ENCODE assay signal across 1 cellular context in the genomic region with DNA sequence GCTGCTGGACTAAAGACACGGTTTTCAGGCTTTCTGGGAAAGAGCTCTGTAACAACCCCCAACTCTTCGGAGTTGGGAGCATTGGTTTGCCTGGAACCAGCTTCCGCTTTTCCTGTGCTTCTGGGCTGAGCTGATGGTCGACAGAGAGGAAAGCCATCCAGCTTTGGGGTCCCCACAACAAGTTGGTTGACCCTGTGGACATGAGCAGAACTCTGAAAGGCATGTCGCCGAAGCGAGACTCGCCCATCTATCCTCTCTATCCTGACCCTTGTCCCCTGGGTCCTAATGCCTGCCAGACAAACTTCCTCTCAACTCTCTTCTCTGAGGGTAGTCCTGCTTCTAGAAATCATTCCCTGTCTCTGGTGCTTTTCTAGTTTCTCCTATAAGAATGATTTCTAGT.
TF ChIP-seq lines count a peak whose summit lies in the region.

No MANE protein-coding gene starts in this region.

TF ChIP-seq in GM23338, 12 proteins besides CTCF, POLR2A, EP300 and RAD21 (continued from another document):
- TF ChIP-seq, protein P1, sequence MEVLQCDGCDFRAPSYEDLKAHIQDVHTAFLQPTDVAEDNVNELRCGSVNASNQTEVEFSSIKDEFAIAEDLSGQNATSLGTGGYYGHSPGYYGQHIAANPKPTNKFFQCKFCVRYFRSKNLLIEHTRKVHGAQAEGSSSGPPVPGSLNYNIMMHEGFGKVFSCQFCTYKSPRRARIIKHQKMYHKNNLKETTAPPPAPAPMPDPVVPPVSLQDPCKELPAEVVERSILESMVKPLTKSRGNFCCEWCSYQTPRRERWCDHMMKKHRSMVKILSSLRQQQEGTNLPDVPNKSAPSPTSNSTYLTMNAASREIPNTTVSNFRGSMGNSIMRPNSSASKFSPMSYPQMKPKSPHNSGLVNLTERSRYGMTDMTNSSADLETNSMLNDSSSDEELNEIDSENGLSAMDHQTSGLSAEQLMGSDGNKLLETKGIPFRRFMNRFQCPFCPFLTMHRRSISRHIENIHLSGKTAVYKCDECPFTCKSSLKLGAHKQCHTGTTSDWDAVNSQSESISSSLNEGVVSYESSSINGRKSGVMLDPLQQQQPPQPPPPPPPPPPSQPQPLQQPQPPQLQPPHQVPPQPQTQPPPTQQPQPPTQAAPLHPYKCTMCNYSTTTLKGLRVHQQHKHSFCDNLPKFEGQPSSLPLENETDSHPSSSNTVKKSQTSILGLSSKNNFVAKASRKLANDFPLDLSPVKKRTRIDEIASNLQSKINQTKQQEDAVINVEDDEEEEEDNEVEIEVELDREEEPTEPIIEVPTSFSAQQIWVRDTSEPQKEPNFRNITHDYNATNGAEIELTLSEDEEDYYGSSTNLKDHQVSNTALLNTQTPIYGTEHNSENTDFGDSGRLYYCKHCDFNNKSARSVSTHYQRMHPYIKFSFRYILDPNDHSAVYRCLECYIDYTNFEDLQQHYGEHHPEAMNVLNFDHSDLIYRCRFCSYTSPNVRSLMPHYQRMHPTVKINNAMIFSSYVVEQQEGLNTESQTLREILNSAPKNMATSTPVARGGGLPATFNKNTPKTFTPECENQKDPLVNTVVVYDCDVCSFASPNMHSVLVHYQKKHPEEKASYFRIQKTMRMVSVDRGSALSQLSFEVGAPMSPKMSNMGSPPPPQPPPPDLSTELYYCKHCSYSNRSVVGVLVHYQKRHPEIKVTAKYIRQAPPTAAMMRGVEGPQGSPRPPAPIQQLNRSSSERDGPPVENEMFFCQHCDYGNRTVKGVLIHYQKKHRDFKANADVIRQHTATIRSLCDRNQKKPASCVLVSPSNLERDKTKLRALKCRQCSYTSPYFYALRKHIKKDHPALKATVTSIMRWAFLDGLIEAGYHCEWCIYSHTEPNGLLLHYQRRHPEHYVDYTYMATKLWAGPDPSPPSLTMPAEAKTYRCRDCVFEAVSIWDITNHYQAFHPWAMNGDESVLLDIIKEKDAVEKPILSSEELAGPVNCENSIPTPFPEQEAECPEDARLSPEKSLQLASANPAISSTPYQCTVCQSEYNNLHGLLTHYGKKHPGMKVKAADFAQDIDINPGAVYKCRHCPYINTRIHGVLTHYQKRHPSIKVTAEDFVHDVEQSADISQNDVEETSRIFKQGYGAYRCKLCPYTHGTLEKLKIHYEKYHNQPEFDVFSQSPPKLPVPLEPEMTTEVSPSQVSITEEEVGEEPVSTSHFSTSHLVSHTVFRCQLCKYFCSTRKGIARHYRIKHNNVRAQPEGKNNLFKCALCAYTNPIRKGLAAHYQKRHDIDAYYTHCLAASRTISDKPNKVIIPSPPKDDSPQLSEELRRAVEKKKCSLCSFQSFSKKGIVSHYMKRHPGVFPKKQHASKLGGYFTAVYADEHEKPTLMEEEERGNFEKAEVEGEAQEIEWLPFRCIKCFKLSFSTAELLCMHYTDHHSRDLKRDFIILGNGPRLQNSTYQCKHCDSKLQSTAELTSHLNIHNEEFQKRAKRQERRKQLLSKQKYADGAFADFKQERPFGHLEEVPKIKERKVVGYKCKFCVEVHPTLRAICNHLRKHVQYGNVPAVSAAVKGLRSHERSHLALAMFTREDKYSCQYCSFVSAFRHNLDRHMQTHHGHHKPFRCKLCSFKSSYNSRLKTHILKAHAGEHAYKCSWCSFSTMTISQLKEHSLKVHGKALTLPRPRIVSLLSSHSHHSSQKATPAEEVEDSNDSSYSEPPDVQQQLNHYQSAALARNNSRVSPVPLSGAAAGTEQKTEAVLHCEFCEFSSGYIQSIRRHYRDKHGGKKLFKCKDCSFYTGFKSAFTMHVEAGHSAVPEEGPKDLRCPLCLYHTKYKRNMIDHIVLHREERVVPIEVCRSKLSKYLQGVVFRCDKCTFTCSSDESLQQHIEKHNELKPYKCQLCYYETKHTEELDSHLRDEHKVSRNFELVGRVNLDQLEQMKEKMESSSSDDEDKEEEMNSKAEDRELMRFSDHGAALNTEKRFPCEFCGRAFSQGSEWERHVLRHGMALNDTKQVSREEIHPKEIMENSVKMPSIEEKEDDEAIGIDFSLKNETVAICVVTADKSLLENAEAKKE (CRISPR knock-in tag; IDR thresholded peaks at IDR 0.05), result no peak
- TF ChIP-seq JUNB (IDR thresholded peaks at IDR 0.05; ENCODE audit: unreplicated experiment), result no peak
TF ChIP-seq in GM23338: peak in this region for 0.
